9 cellular contexts compared by ENCODE assay signal in genomic region chr10:282294-283139, GRCh38.
DNase-seq lines count a peak whose midpoint lies in the region; ATAC-seq and TF ChIP-seq lines count a peak whose summit lies in the region.
"Had no signal": no experiment of that assay in that cellular context is flagged by ENCODE, and none has a peak within 500 bp of the region (broad histone marks: within the 10 kb centered on the region; RNA-seq: fewer than 3 reads in every experiment).

No MANE protein-coding gene starts in this region.

- H3K27me3 ChIP-seq in HL-60 (ENCODE audit: insufficient read depth, poor library complexity, severe bottlenecking) (no peaks in the 10 kb centered on the region), adipocyte (replicated peaks; ENCODE audit: control insufficient read depth, insufficient read depth, low read length) (no peaks in the 10 kb centered on the region), neuronal stem cell (ENCODE audit: control insufficient read depth in 3 of 3, insufficient read depth in 3 of 3, low read depth in 1 of 3, low read length in 3 of 3) (no peaks in the 10 kb centered on the region), uterus (no peaks in the 10 kb centered on the region)

- H3K9me3 ChIP-seq in adipocyte (ENCODE audit: control insufficient read depth, low read length) (no peaks in the 10 kb centered on the region), neuronal stem cell (replicated peaks in 1 of 2; ENCODE audit: control insufficient read depth in 2 of 2, insufficient read depth in 1 of 2, low read depth in 1 of 2, low read length in 2 of 2) (no peaks in the 10 kb centered on the region), uterus (no peaks in the 10 kb centered on the region)

- H3K4me3 ChIP-seq in HL-60 (replicated peaks; ENCODE audit: insufficient read depth, low read length): no peak overlapping the region
- no peak overlapping the region for H3K4me3 ChIP-seq in adipocyte (ENCODE audit: low read length)
- peak overlapping the region in 1 of 2 donors; percentile 34 for H3K4me3 ChIP-seq in neuronal stem cell (ENCODE audit: low read length in 2 of 2)
- no peak overlapping the region for H3K4me3 ChIP-seq in uterus

- no peak overlapping the region for H3K14ac ChIP-seq in neuronal stem cell (ENCODE audit: low read length)

- H3K4me1 ChIP-seq in adipocyte (ENCODE audit: control insufficient read depth, insufficient read depth, low read length) (peaks cover 8% of the 10 kb centered on the region), neuronal stem cell (ENCODE audit: control insufficient read depth in 2 of 2, insufficient read depth in 1 of 2, low read depth in 1 of 2, low read length in 2 of 2) (no peaks in the 10 kb centered on the region), uterus (no peaks in the 10 kb centered on the region)

- peak in 1 of 2 experiments; percentile 65 for DNase-seq in HL-60 (ENCODE audit: low read depth in 1 of 2, low spot score in 1 of 2)
- DNase-seq in adipocyte (ENCODE audit: low read depth): peak; percentile 18
- DNase-seq in neuronal stem cell (ENCODE audit: low spot score): no peak
- no peak for DNase-seq in uterus
- DNase-seq: caudate nucleus, nephron progenitor cell had no signal

- no peak overlapping the region for H4K91ac ChIP-seq in neuronal stem cell (ENCODE audit: low read depth, low read length, poor library complexity)

- H2AK5ac ChIP-seq in neuronal stem cell (ENCODE audit: low read depth, low read length): no peak overlapping the region

- no peak overlapping the region for H3K9ac ChIP-seq in adipocyte (ENCODE audit: low read length)
- H3K9ac ChIP-seq in neuronal stem cell (ENCODE audit: low read depth, low read length, poor library complexity): no peak overlapping the region

- no peak overlapping the region for H2BK12ac ChIP-seq in neuronal stem cell (ENCODE audit: low read length)

- no peak for TF ChIP-seq POLR2A in uterus (IDR thresholded peaks at IDR 0.05)

- H3K23ac ChIP-seq in neuronal stem cell (ENCODE audit: low read depth, low read length, poor library complexity): peak overlapping the region; percentile 67

- no peak overlapping the region for H2BK15ac ChIP-seq in neuronal stem cell (ENCODE audit: low read length)

- H3K36me3 ChIP-seq in adipocyte (ENCODE audit: control insufficient read depth, insufficient read depth, low read length, severe bottlenecking): peaks cover 81% of the 10 kb centered on the region
- peaks cover 30 to 98% of the 10 kb centered on the region in 2 donors for H3K36me3 ChIP-seq in neuronal stem cell (replicated peaks in 1 of 2; ENCODE audit: control insufficient read depth in 2 of 2, insufficient read depth in 2 of 2, low read length in 2 of 2)
- H3K36me3 ChIP-seq in uterus: no peaks in the 10 kb centered on the region

- H2BK5ac ChIP-seq in neuronal stem cell (ENCODE audit: low read length): peak overlapping the region; percentile 11

- no peak overlapping the region for H4K8ac ChIP-seq in neuronal stem cell (ENCODE audit: low read depth, low read length)

- WGBS in neuronal stem cell (ENCODE audit: extremely low coverage in 2 of 2, insufficient read length in 2 of 2, insufficient replicate concordance in 1 of 2), 2 donors: no CpG with 5 or more reads among the region's 7 CpGs

- no peak overlapping the region for H3K18ac ChIP-seq in neuronal stem cell (ENCODE audit: low read length)

- H2AFZ ChIP-seq in neuronal stem cell (ENCODE audit: low read length): no peak overlapping the region

- H3K27ac ChIP-seq in HL-60 (replicated peaks) (peak overlapping the region; percentile 75), neuronal stem cell (replicated peaks; ENCODE audit: low read length) (no peak overlapping the region), uterus (no peak overlapping the region)

- no peak overlapping the region for H3K4ac ChIP-seq in neuronal stem cell (ENCODE audit: low read length)

- no peak overlapping the region for H3K4me2 ChIP-seq in neuronal stem cell (ENCODE audit: insufficient read depth, low read length, poor library complexity, severe bottlenecking)

- intact Hi-C loops in uterus (cut with DNase I; ENCODE audit: low total_unique reads): no loop called here

- no peaks in the 10 kb centered on the region for H3K79me1 ChIP-seq in neuronal stem cell (ENCODE audit: low read depth, low read length)

- H2BK120ac ChIP-seq in neuronal stem cell (ENCODE audit: low read depth, low read length): no peak overlapping the region

- TF ChIP-seq CTCF in HL-60 (IDR thresholded peaks at IDR 0.05; ENCODE audit: insufficient read depth, low read length): no peak
- TF ChIP-seq CTCF in uterus (IDR thresholded peaks at IDR 0.05): no peak

- ATAC-seq in GM18867 (IDR thresholded peaks at IDR 0.05; ENCODE audit: unreplicated experiment): peak; percentile 36
- ATAC-seq in GM21526 (IDR thresholded peaks at IDR 0.05; ENCODE audit: low FRiP score, unreplicated experiment): no peak
- no peak for ATAC-seq in HG03139 (IDR thresholded peaks at IDR 0.05; ENCODE audit: unreplicated experiment)
